In the genomic region with DNA sequence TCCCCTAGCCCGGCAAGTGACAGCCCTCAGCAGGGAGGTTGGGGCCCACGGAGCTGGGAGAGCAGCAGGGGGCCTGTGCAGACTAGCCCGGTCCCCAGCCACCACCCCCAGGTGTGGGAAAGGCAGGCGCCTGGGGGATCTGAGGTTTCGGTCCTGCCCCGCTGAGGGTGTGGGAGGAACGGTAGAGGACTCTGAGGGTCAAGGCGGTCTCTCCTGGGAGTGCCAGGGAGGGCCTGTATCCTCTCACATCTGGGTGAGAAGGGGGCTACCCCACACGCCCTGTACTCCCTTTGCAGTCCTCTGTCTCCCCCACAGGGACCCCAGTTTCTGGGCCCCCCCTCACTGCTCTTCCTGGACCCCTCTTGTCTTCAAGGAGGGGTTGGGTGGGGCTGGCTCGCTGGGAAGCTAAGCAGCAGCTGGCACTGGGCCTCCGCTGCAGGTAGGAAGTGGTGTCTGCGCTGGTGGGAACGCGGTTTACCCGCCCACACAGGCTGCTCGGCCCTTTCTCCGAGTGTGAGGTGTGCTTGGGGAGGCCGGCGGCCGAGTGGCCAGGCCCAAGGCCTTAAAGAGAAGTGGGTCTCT, we compare ENCODE assay signal across 12 cellular contexts. TPM values are rescaled to one million over a fixed set of nuclear protein-coding genes. Genes with fewer than 3 reads are reported as not detected.
DNase-seq lines count a peak whose midpoint lies in the region; ATAC-seq, FAIRE-seq and TF ChIP-seq lines count a peak whose summit lies in the region.
"Had no signal": no experiment of that assay in that cellular context is flagged by ENCODE, and none has a peak within 500 bp of the region (broad histone marks: within the 10 kb centered on the region; RNA-seq: fewer than 3 reads in every experiment).

No MANE protein-coding gene starts in this region.

- peak overlapping the region; percentile 77 for H3K4me2 ChIP-seq in GM12878 (ENCODE audit: control insufficient read depth, insufficient read depth)
- H3K4me2 ChIP-seq in GM23248 (ENCODE audit: unreplicated experiment) = no peak overlapping the region

- H3K27ac ChIP-seq in GM12878 (ENCODE audit: control insufficient read depth, insufficient read depth) (peak overlapping the region; percentile 11; the same call in 1 of the 2 replicates), GM23248 (no peak overlapping the region)

- H4K20me1 ChIP-seq in GM12878 (ENCODE audit: control insufficient read depth, insufficient read depth) (no peaks in the 10 kb centered on the region), GM23248 (ENCODE audit: insufficient read depth) (no peaks in the 10 kb centered on the region)

- CTCF ChIA-PET in GM12878 (lab: Yijun Ruan, JAX) = interaction anchor here (0.9 to 8.7 kb wide), 11 partner anchors 10 to 271 kb away, joined by 3 to 94 read pairs (median 8); partner anchors contain the start of gene RAC3

- H3K9me3 ChIP-seq in GM12878 (replicated peaks; ENCODE audit: control insufficient read depth, insufficient read depth, low read length) (no peaks in the 10 kb centered on the region), GM23248 (ENCODE audit: low read depth) (no peaks in the 10 kb centered on the region)

- POLR2A ChIA-PET in GM12878 (lab: Charles Lee) = interaction anchor here (0.5 to 4.0 kb wide), 12 partner anchors 8 to 147 kb away, joined by 3 to 32 read pairs (median 6); partner anchors contain the start of genes CSNK1D and SLC16A3

- H3K27me3 ChIP-seq in GM12878 (replicated peaks in 1 of 2; ENCODE audit: control insufficient read depth in 2 of 2, insufficient read depth in 2 of 2, low read length in 1 of 2) (no peaks in the 10 kb centered on the region; a peak in 1 of 4 replicates), GM23248 (replicated peaks; ENCODE audit: insufficient read depth) (no peaks in the 10 kb centered on the region)

- H3F3A ChIP-seq in GM23248 (ENCODE audit: insufficient read depth) = peaks cover 8% of the 10 kb centered on the region

- SMC1A ChIA-PET in GM12878 (lab: Charles Lee; ENCODE audit: uncharacterized antibody, unreplicated experiment) = interaction anchor here (0.9 to 5.1 kb wide), 9 partner anchors 9 to 96 kb away, joined by 3 to 42 read pairs (median 5); partner anchors contain the start of gene CD7

- H3K9ac ChIP-seq in GM12878 (ENCODE audit: control insufficient read depth, insufficient read depth, low read length) (peak overlapping the region; percentile 11; the same call in 1 of the 2 replicates), GM23248 (no peak overlapping the region)

- TF ChIP-seq EP300 in GM12878 (IDR thresholded peaks at IDR 0.05; ENCODE audit: borderline replicate concordance in 1 of 2, control insufficient read depth in 1 of 2, low read depth in 2 of 2, low read length in 2 of 2) = no peak

- in situ Hi-C loops in GM18951 (cut with MboI; ENCODE audit: low sequenced_read_pairs, unreplicated experiment) (no loop called here), GM12878 (cut with MboI) (no loop called here), GM23248 (cut with MboI) (no loop called here)

- TF ChIP-seq CTCF in GM12878 (IDR thresholded peaks at IDR 0.05 in 2 of 3, conservative IDR thresholded peaks at IDR 0.05 in 1 of 3; ENCODE audit: control insufficient read depth in 2 of 3, extremely low read depth in 1 of 3, insufficient read depth in 1 of 3, low read depth in 3 of 3, low read length in 3 of 3) = no peak

- no TSS peak for BruUV-seq in GM12878 (replicated peaks; lab: Mats Ljungman, UMichigan)

- H3K79me2 ChIP-seq in GM12878 (ENCODE audit: control insufficient read depth, insufficient read depth, low read length) (no peaks in the 10 kb centered on the region), GM23248 (ENCODE audit: insufficient read depth) (no peaks in the 10 kb centered on the region)

- ATAC-seq in GM12878 (peak; percentile 52), left ventricle myocardium superior (no peak)

- H3K4me1 ChIP-seq in GM12878 (ENCODE audit: control insufficient read depth, insufficient read depth, low read length) = peaks cover 35% of the 10 kb centered on the region
- peaks cover 13% of the 10 kb centered on the region for H3K4me1 ChIP-seq in GM23248 (ENCODE audit: insufficient read depth)

- H3K4me3 ChIP-seq in GM12878 (peak overlapping the region; percentile 37), GM23248 (no peak overlapping the region)

- TF ChIP-seq RAD21 in GM12878 (IDR thresholded peaks at IDR 0.05; ENCODE audit: insufficient read depth, low read depth, low read length) = no peak

- RAD21 ChIA-PET in GM12878 (lab: Charles Lee; ENCODE audit: unreplicated experiment) = interaction anchor here (0.9 to 7.9 kb wide), 13 partner anchors 10 to 96 kb away, joined by 3 to 77 read pairs (median 4); partner anchors contain the start of genes CD7, CSNK1D and SLC16A3

- H2AFZ ChIP-seq in GM12878 (ENCODE audit: control insufficient read depth, low read depth, low read length) (peak overlapping the region; percentile 51), GM23248 (no peak overlapping the region)

- peak; percentile 66 for FAIRE-seq in GM12878 (lab: Jason Lieb, UNC)
- FAIRE-seq: endothelial cell of umbilical vein had no signal

- DNase-seq in T-helper 9 cell (peak; percentile 43), GM12878 (ENCODE audit: low read depth, low spot score) (peak; percentile 64), GM23248 (no peak), SIG-M5 (lab: John Stamatoyannopoulos, UW) (no peak), left ventricle myocardium superior (no peak), NCI-H1417 (lab: John Stamatoyannopoulos, UW) (no peak)
- peak; percentile 63 to 69 for DNase-seq in stimulated activated CD8-positive, alpha-beta memory T cell treated with anti-CD3 and anti-CD28 coated beads, Interleukin-15, amount 100 ng/mL, for 48 hours (ENCODE audit: low read depth in 2 of 2)

- TF ChIP-seq POLR2A in GM18951 (IDR thresholded peaks at IDR 0.05; ENCODE audit: extremely low read depth, insufficient read depth, insufficient read length) (peak; percentile 23), GM12878 (IDR thresholded peaks at IDR 0.05; ENCODE audit: low read depth, low read length) (peak; percentile 43; the same call in 1 of the 2 replicates)

- H3K36me3 ChIP-seq in GM12878 (ENCODE audit: control insufficient read depth in 2 of 2, insufficient read depth in 2 of 2, low read length in 1 of 2) (no peaks in the 10 kb centered on the region), GM23248 (ENCODE audit: low read depth) (no peaks in the 10 kb centered on the region)

- H3K9me2 ChIP-seq in GM23248 (ENCODE audit: insufficient read depth) = no peaks in the 10 kb centered on the region

- intact Hi-C loops in GM12878 (cut with micrococcal nuclease; ENCODE audit: unreplicated experiment) = loop anchor here (1.0 kb wide), 1 partner anchor 19 kb away; no protein-coding TSS in a partner anchor
- intact Hi-C loops in left ventricle myocardium superior (cut with micrococcal nuclease) = no loop called here

- WGBS in GM12878 (ENCODE audit: insufficient coverage, insufficient replicate concordance, low lambda C conversion rate, missing lambda C conversion rate) = 6% methylated on average over 20 of the region's 20 CpGs
- WGBS in GM23248 (ENCODE audit: low coverage in 1 of 2, low lambda C conversion rate in 2 of 2, missing lambda C conversion rate in 2 of 2), 2 experiments = 84 to 87% methylated on average over 18 to 20 of the region's 20 CpGs

RNA-seq across cellular contexts. Expression of gene CD7, which starts 15.4 kb away (rescaled TPM):
- total RNA-seq in GM12878 (2013; cell fraction: nucleolus; rRNA removed) = not detected in 2 replicates
- total RNA-seq in GM12878 (2014; rRNA removed) = not detected in 2 replicates
- total RNA-seq in GM12878 (2014; rRNA removed; fragmentation: Illumina TruSeq; extraction: Trizol) = not detected in 2 replicates
- 0.33 TPM in 1 of 2 replicates, not detected in the other for total RNA-seq in GM12878 (2021)
- not detected for polyA plus RNA-seq in GM12878 (2011; ENCODE audit: low read depth)
- not detected in 2 replicates for polyA plus RNA-seq in GM12878 (2011; rRNA removed)
- polyA plus RNA-seq in GM12878 (2011; cell fraction: cytosol; rRNA removed) = 0.07 and 0.18 TPM in 2 replicates
- 0.33 and 0.53 TPM in 2 replicates for polyA plus RNA-seq in GM12878 (2011; cell fraction: nucleus; rRNA removed)
- polyA plus RNA-seq in GM12878 (2012) = 0.14 TPM in 1 of 2 replicates, not detected in the other
- not detected in 2 replicates for polyA plus RNA-seq in GM12878 (2014; fragmentation: Illumina TruSeq; extraction: Trizol)
- not detected for polyA plus RNA-seq in GM12878 (2014; fragmentation: Nextera tagmentation; extraction: Ambion mirVana)
- 0.60 TPM in 1 of 2 replicates, not detected in the other for polyA plus RNA-seq in GM12878 (2014; rRNA removed)
- polyA plus RNA-seq in GM12878 (2016; fragmentation: Nextera tagmentation; extraction: Ambion mirVana) = not detected
- not detected in 2 replicates for polyA minus RNA-seq in GM12878 (2011; rRNA and poly(A)+ RNA removed)
- polyA minus RNA-seq in GM12878 (2011; cell fraction: cytosol; rRNA and poly(A)+ RNA removed) = not detected in 2 replicates
- 0.19 TPM in 1 of 2 replicates, not detected in the other for polyA minus RNA-seq in GM12878 (2011; cell fraction: nucleus; rRNA and poly(A)+ RNA removed)
- 0.22 TPM in 1 of 2 replicates, not detected in the other for total RNA-seq in GM23248 (2014; rRNA removed; shearing (Covaris generic))
- 0.23 TPM in 1 of 2 replicates, not detected in the other for polyA plus RNA-seq in GM23248 (2016; fragmentation: Nextera tagmentation; extraction: Ambion mirVana)
- 0.64 TPM for total RNA-seq in left ventricle myocardium superior
- total RNA-seq: endothelial cell of umbilical vein, kidney epithelial cell, M059J, RPMI7951 had no signal
- polyA plus RNA-seq: endothelial cell of umbilical vein had no signal

RNA-seq across cellular contexts. Expression of gene CSNK1D, which starts 28.5 kb away (rescaled TPM):
- total RNA-seq in GM12878 (2013; cell fraction: nucleolus; rRNA removed) = 85.1 and 93.8 TPM in 2 replicates
- total RNA-seq in GM12878 (2014; rRNA removed) (17.3 and 25.0 TPM in 2 replicates), GM12878 (2014; rRNA removed; fragmentation: Illumina TruSeq; extraction: Trizol) (26.4 and 27.8 TPM in 2 replicates), GM12878 (2021) (85.5 and 94.2 TPM in 2 replicates), left ventricle myocardium superior (64.4 TPM)
- polyA plus RNA-seq in GM12878 (2011; ENCODE audit: low read depth) = 42.9 TPM
- polyA plus RNA-seq in GM12878 (2011; rRNA removed) (40.7 and 54.4 TPM in 2 replicates), GM12878 (2014; fragmentation: Illumina TruSeq; extraction: Trizol) (72.5 and 105 TPM in 2 replicates), GM12878 (2014; fragmentation: Nextera tagmentation; extraction: Ambion mirVana) (10 to 100 TPM in 1 of 2 experiments, 1 to 10 TPM in 1; 5.7 to 13.0 TPM), GM12878 (2014; rRNA removed) (74.9 and 90.3 TPM in 2 replicates), GM12878 (2016; fragmentation: Nextera tagmentation; extraction: Ambion mirVana) (10 to 100 TPM; 61.8 to 63.4 TPM), GM23248 (2016; fragmentation: Nextera tagmentation; extraction: Ambion mirVana) (102 and 114 TPM in 2 replicates)
- polyA plus RNA-seq in GM12878 (2011; cell fraction: cytosol; rRNA removed) = 58.6 and 69.9 TPM in 2 replicates
- polyA plus RNA-seq in GM12878 (2011; cell fraction: nucleus; rRNA removed) = 236 and 302 TPM in 2 replicates
- 62.0 and 78.9 TPM in 2 replicates for polyA plus RNA-seq in GM12878 (2012)
- 53.9 and 56.8 TPM in 2 replicates for polyA minus RNA-seq in GM12878 (2011; rRNA and poly(A)+ RNA removed)
- 25.1 and 26.0 TPM in 2 replicates for polyA minus RNA-seq in GM12878 (2011; cell fraction: cytosol; rRNA and poly(A)+ RNA removed)
- 38.6 and 73.4 TPM in 2 replicates for polyA minus RNA-seq in GM12878 (2011; cell fraction: nucleus; rRNA and poly(A)+ RNA removed)
- 24.5 and 35.1 TPM in 2 replicates for total RNA-seq in GM23248 (2014; rRNA removed; shearing (Covaris generic))

RNA-seq across cellular contexts. Expression of gene SECTM1, which starts 31.6 kb away (rescaled TPM):
- not detected in 2 replicates for total RNA-seq in GM12878 (2013; cell fraction: nucleolus; rRNA removed)
- total RNA-seq in GM12878 (2014; rRNA removed) (not detected in 2 replicates), GM12878 (2014; rRNA removed; fragmentation: Illumina TruSeq; extraction: Trizol) (not detected in 2 replicates), GM12878 (2021) (0.08 TPM in 1 of 2 replicates, not detected in the other), left ventricle myocardium superior (5.5 TPM)
- not detected for polyA plus RNA-seq in GM12878 (2011; ENCODE audit: low read depth)
- polyA plus RNA-seq in GM12878 (2011; rRNA removed) (0.12 TPM in 1 of 2 replicates, not detected in the other), GM12878 (2014; fragmentation: Illumina TruSeq; extraction: Trizol) (0.10 TPM in 1 of 2 replicates, not detected in the other), GM12878 (2014; fragmentation: Nextera tagmentation; extraction: Ambion mirVana) (not detected), GM12878 (2014; rRNA removed) (0.11 TPM in 1 of 2 replicates, not detected in the other), GM12878 (2016; fragmentation: Nextera tagmentation; extraction: Ambion mirVana) (under 1 TPM in 1 of 2 experiments, not detected in 1; 0.13 TPM), GM23248 (2016; fragmentation: Nextera tagmentation; extraction: Ambion mirVana) (1.4 TPM in 2 replicates)
- polyA plus RNA-seq in GM12878 (2011; cell fraction: cytosol; rRNA removed) = 0.15 and 0.22 TPM in 2 replicates
- polyA plus RNA-seq in GM12878 (2011; cell fraction: nucleus; rRNA removed) = 0.09 and 0.21 TPM in 2 replicates
- 0.07 TPM in 1 of 2 replicates, not detected in the other for polyA plus RNA-seq in GM12878 (2012)
- 0.10 TPM in 1 of 2 replicates, not detected in the other for polyA minus RNA-seq in GM12878 (2011; rRNA and poly(A)+ RNA removed)
- not detected in 2 replicates for polyA minus RNA-seq in GM12878 (2011; cell fraction: cytosol; rRNA and poly(A)+ RNA removed)
- polyA minus RNA-seq in GM12878 (2011; cell fraction: nucleus; rRNA and poly(A)+ RNA removed) = not detected in 2 replicates
- 1.4 and 3.0 TPM in 2 replicates for total RNA-seq in GM23248 (2014; rRNA removed; shearing (Covaris generic))
- total RNA-seq: kidney epithelial cell had no signal

RNA-seq across cellular contexts. Expression of gene TEX19, which starts 57.0 kb away (rescaled TPM):
- total RNA-seq in GM12878 (2013; cell fraction: nucleolus; rRNA removed) = not detected in 2 replicates
- total RNA-seq in GM12878 (2014; rRNA removed) (0.11 TPM in 1 of 2 replicates, not detected in the other), GM12878 (2014; rRNA removed; fragmentation: Illumina TruSeq; extraction: Trizol) (0.14 and 0.22 TPM in 2 replicates), GM12878 (2021) (0.19 TPM in 1 of 2 replicates, not detected in the other), left ventricle myocardium superior (not detected)
- polyA plus RNA-seq in GM12878 (2011; ENCODE audit: low read depth) = not detected
- polyA plus RNA-seq in GM12878 (2011; rRNA removed) (0.26 and 0.27 TPM in 2 replicates), GM12878 (2014; fragmentation: Illumina TruSeq; extraction: Trizol) (0.09 TPM in 1 of 2 replicates, not detected in the other), GM12878 (2014; fragmentation: Nextera tagmentation; extraction: Ambion mirVana) (under 1 TPM in 1 of 2 experiments, not detected in 1; 0.03 TPM), GM12878 (2014; rRNA removed) (0.05 and 0.32 TPM in 2 replicates), GM12878 (2016; fragmentation: Nextera tagmentation; extraction: Ambion mirVana) (under 1 TPM in 1 of 2 experiments, not detected in 1; 0.13 TPM), GM23248 (2016; fragmentation: Nextera tagmentation; extraction: Ambion mirVana) (not detected in 2 replicates)
- 0.33 and 0.39 TPM in 2 replicates for polyA plus RNA-seq in GM12878 (2011; cell fraction: cytosol; rRNA removed)
- 0.18 and 0.19 TPM in 2 replicates for polyA plus RNA-seq in GM12878 (2011; cell fraction: nucleus; rRNA removed)
- polyA plus RNA-seq in GM12878 (2012) = 0.07 TPM in 1 of 2 replicates, not detected in the other
- 0.22 and 0.62 TPM in 2 replicates for polyA minus RNA-seq in GM12878 (2011; rRNA and poly(A)+ RNA removed)
- polyA minus RNA-seq in GM12878 (2011; cell fraction: cytosol; rRNA and poly(A)+ RNA removed) = not detected in 2 replicates
- not detected in 2 replicates for polyA minus RNA-seq in GM12878 (2011; cell fraction: nucleus; rRNA and poly(A)+ RNA removed)
- not detected in 2 replicates for total RNA-seq in GM23248 (2014; rRNA removed; shearing (Covaris generic))
- total RNA-seq: endothelial cell of umbilical vein, kidney epithelial cell had no signal

Comparison
In these comparisons a context has a peak if more than half of its experiments do, and no peak if none do; other contexts are left out.
1. DNase-seq: peak in T-helper 9 cell (single experiment), GM12878 (single experiment) and stimulated activated CD8-positive, alpha-beta memory T cell treated with anti-CD3 and anti-CD28 coated beads, Interleukin-15, amount 100 ng/mL, for 48 hours (2 of 2); none in GM23248 (single experiment), SIG-M5 (single experiment), left ventricle myocardium superior (single experiment) and NCI-H1417 (0 of 3).